In genomic region chr13:50125556-50126377, GRCh38 we compare ENCODE assay signal across 1 cellular context.
TF ChIP-seq lines count a peak whose summit lies in the region.

No MANE protein-coding gene starts in this region.

TF ChIP-seq in HEK293, 187 proteins besides CTCF, POLR2A, EP300 and RAD21 (continued from another document and continues in another):
- TF ChIP-seq ZNF362 (tag by site-specific recombination; IDR thresholded peaks at IDR 0.05): no peak
- no peak for TF ChIP-seq ZBTB21 (tag by site-specific recombination; IDR thresholded peaks at IDR 0.05)
- TF ChIP-seq ZNF239 (tag by site-specific recombination; IDR thresholded peaks at IDR 0.05): no peak
- TF ChIP-seq ZNF19 (tag by site-specific recombination; IDR thresholded peaks at IDR 0.05; ENCODE audit: low read depth): no peak
- TF ChIP-seq ZNF423 (tag by site-specific recombination; IDR thresholded peaks at IDR 0.05): no peak; the same call in 1 of the 2 replicates
- no peak for TF ChIP-seq ZNF132 (tag by site-specific recombination; IDR thresholded peaks at IDR 0.05; ENCODE audit: borderline replicate concordance)
- TF ChIP-seq ZNF302 (tag by site-specific recombination; IDR thresholded peaks at IDR 0.05; ENCODE audit: low read depth): no peak
- TF ChIP-seq ZNF26 (tag by site-specific recombination; IDR thresholded peaks at IDR 0.05): no peak
- no peak for TF ChIP-seq ZNF768 (tag by site-specific recombination; IDR thresholded peaks at IDR 0.05)
- TF ChIP-seq OSR2 (tag by site-specific recombination; IDR thresholded peaks at IDR 0.05): peak; percentile 58
- TF ChIP-seq ZNF280D (tag by site-specific recombination; IDR thresholded peaks at IDR 0.05): no peak
- TF ChIP-seq ZNF248 (tag by site-specific recombination; IDR thresholded peaks at IDR 0.05): no peak
- TF ChIP-seq BCL11B (tag by site-specific recombination; IDR thresholded peaks at IDR 0.05; ENCODE audit: low read depth): peak; percentile 15; the same call in 1 of the 2 replicates
- no peak for TF ChIP-seq ZNF639 (tag by site-specific recombination; IDR thresholded peaks at IDR 0.05)
- TF ChIP-seq KLF17 (tag by site-specific recombination; IDR thresholded peaks at IDR 0.05): peak; percentile 78
- TF ChIP-seq ZNF140 (tag by site-specific recombination; IDR thresholded peaks at IDR 0.05): no peak
- no peak; the same call in 1 of the 2 replicates for TF ChIP-seq ZNF843 (tag by site-specific recombination; IDR thresholded peaks at IDR 0.05)
- TF ChIP-seq PRDM1 (tag by site-specific recombination; IDR thresholded peaks at IDR 0.05): no peak
- TF ChIP-seq ZNF354C (tag by site-specific recombination; IDR thresholded peaks at IDR 0.05; ENCODE audit: borderline replicate concordance, low read depth): no peak
- TF ChIP-seq ZNF692 (tag by site-specific recombination; IDR thresholded peaks at IDR 0.05): peak; percentile 55; the same call in 1 of the 2 replicates
- peak; percentile 64; the same call in 1 of the 2 replicates for TF ChIP-seq ZNF600 (tag by site-specific recombination; IDR thresholded peaks at IDR 0.05)
- no peak for TF ChIP-seq MYNN (tag by site-specific recombination; IDR thresholded peaks at IDR 0.05; ENCODE audit: borderline replicate concordance)
- no peak for TF ChIP-seq HOXD13 (CRISPR knock-in tag; IDR thresholded peaks at IDR 0.05; ENCODE audit: borderline replicate concordance)
- TF ChIP-seq ZNF10 (tag by site-specific recombination; IDR thresholded peaks at IDR 0.05): no peak; the same call in 1 of the 2 replicates
- no peak for TF ChIP-seq ZNF24 (tag by site-specific recombination; IDR thresholded peaks at IDR 0.05)
- TF ChIP-seq KLF7 (tag by site-specific recombination; IDR thresholded peaks at IDR 0.05; ENCODE audit: borderline replicate concordance): no peak
- peak; percentile 70 for TF ChIP-seq ZBTB17 (tag by site-specific recombination; IDR thresholded peaks at IDR 0.05)
- TF ChIP-seq ZNF175 (tag by site-specific recombination; IDR thresholded peaks at IDR 0.05): no peak
- peak; percentile 93 for TF ChIP-seq ZNF660 (tag by site-specific recombination; IDR thresholded peaks at IDR 0.05)
- TF ChIP-seq AEBP2 (tag by site-specific recombination; IDR thresholded peaks at IDR 0.05; ENCODE audit: borderline replicate concordance): no peak
- TF ChIP-seq ZNF433 (tag by site-specific recombination; IDR thresholded peaks at IDR 0.05; ENCODE audit: low read depth): no peak
- peak; percentile 95 for TF ChIP-seq IKZF3 (tag by site-specific recombination; IDR thresholded peaks at IDR 0.05)
- peak; percentile 81 for TF ChIP-seq PATZ1 (tag by site-specific recombination; IDR thresholded peaks at IDR 0.05)
- no peak for TF ChIP-seq MEIS1 (CRISPR knock-in tag; IDR thresholded peaks at IDR 0.05; ENCODE audit: borderline replicate concordance)
- peak; percentile 99 for TF ChIP-seq ZBTB26 (tag by site-specific recombination; optimal IDR thresholded peaks at IDR 0.05)
- TF ChIP-seq ZXDB (tag by site-specific recombination; IDR thresholded peaks at IDR 0.05): 0 out of 2 replicates have a peak, but pooled peaks have one; percentile 49
- TF ChIP-seq ZNF513 (tag by site-specific recombination; IDR thresholded peaks at IDR 0.05): no peak
- TF ChIP-seq SP3 (tag by site-specific recombination; IDR thresholded peaks at IDR 0.05): peak; percentile 47
- TF ChIP-seq REST (tag by site-specific recombination; IDR thresholded peaks at IDR 0.05): no peak
- TF ChIP-seq TCF7L2 (IDR thresholded peaks at IDR 0.05; ENCODE audit: borderline replicate concordance, low read depth, low read length): no peak; the same call in 1 of the 2 replicates
- peak; percentile 17 for TF ChIP-seq WT1 (tag by site-specific recombination; IDR thresholded peaks at IDR 0.05)
- no peak for TF ChIP-seq ZNF791 (tag by site-specific recombination; IDR thresholded peaks at IDR 0.05)
